In genomic region chr1:152112885-152113432, GRCh38 we compare ENCODE assay signal across 18 cellular contexts. TPM values are rescaled to one million over a fixed set of nuclear protein-coding genes. Genes with fewer than 3 reads are reported as not detected.
DNase-seq lines count a peak whose midpoint lies in the region; ATAC-seq, FAIRE-seq and TF ChIP-seq lines count a peak whose summit lies in the region.
"Had no signal": no experiment of that assay in that cellular context is flagged by ENCODE, and none has a peak within 500 bp of the region (broad histone marks: within the 10 kb centered on the region; RNA-seq: fewer than 3 reads in every experiment).

No MANE protein-coding gene starts in this region.

- H3K27ac Mint-ChIP-seq in stimulated activated memory B cell treated with anti-CD40 and anti-IgM and Interleukin-4, amounts not matched to agents 10 μg/mL and 1 μg/mL and 100 μg/mL, for 72 hours: no peak overlapping the region
- H3K27ac Mint-ChIP-seq: activated CD8-positive, alpha-beta memory T cell treated with anti-CD3 and anti-CD28 coated beads, Interleukin-2, amount 10 ng/mL, durations not matched to agents 7 days and 5 days; stimulated activated effector memory CD8-positive, alpha-beta T cell treated with anti-CD3 and anti-CD28 coated beads, Interleukin-12 subunit alpha, Interleukin-12 subunit beta, amount 100 ng/mL, for 72 hours; T-helper 1 cell treated with Interleukin-12 subunit alpha and Interleukin-12 subunit beta and Interleukin-4 antibody, amounts not matched to agents 30 μg/mL and 1 μg/mL, for 36 hours had no signal

- peak overlapping the region; percentile 73 for H3K4me3 ChIP-seq in GM23248
- peak overlapping the region; percentile 76 for H3K4me3 ChIP-seq in SK-N-MC
- peak overlapping the region in 1 of 2 donors; percentile 29 for H3K4me3 ChIP-seq in kidney (ENCODE audit: low read length in 2 of 2)
- H3K4me3 ChIP-seq in urinary bladder (ENCODE audit: low read depth, low read length): peak overlapping the region; percentile 6

- H3K4me1 ChIP-seq in GM23248 (ENCODE audit: insufficient read depth) (peaks cover 13% of the 10 kb centered on the region; the same call in 1 of the 2 replicates), kidney (ENCODE audit: control insufficient read depth in 1 of 2, insufficient read depth in 1 of 2, low read depth in 1 of 2, low read length in 2 of 2) (peaks cover 0 to 18% of the 10 kb centered on the region in 2 donors), urinary bladder (ENCODE audit: insufficient read depth) (no peaks in the 10 kb centered on the region)

- no peaks in the 10 kb centered on the region for H3K9me2 ChIP-seq in GM23248 (ENCODE audit: insufficient read depth)

- no peak for TF ChIP-seq CTCF in kidney (IDR thresholded peaks at IDR 0.05; ENCODE audit: borderline replicate concordance, extremely low read depth, insufficient read depth)

- H2AFZ ChIP-seq in GM23248: peak overlapping the region; percentile 83

- H3K27ac ChIP-seq in GM23248 (no peak overlapping the region), SK-N-MC (no peak overlapping the region), kidney (ENCODE audit: low read depth in 2 of 2, low read length in 2 of 2) (no peak overlapping the region), urinary bladder (ENCODE audit: low read depth) (no peak overlapping the region)
- H3K27ac ChIP-seq: coronary artery, lower lobe of right lung had no signal

- H3K9me3 Mint-ChIP-seq in stimulated activated memory B cell treated with anti-CD40 and anti-IgM and Interleukin-4, amounts not matched to agents 10 μg/mL and 1 μg/mL and 100 μg/mL, for 72 hours: no peaks in the 10 kb centered on the region
- H3K9me3 Mint-ChIP-seq: stimulated activated effector memory CD8-positive, alpha-beta T cell treated with anti-CD3 and anti-CD28 coated beads, Interleukin-12 subunit alpha, Interleukin-12 subunit beta, amount 100 ng/mL, for 72 hours; T-helper 1 cell treated with Interleukin-12 subunit alpha and Interleukin-12 subunit beta and Interleukin-4 antibody, amounts not matched to agents 30 μg/mL and 1 μg/mL, for 36 hours had no signal

- H3F3A ChIP-seq in GM23248 (ENCODE audit: insufficient read depth): peaks cover 4% of the 10 kb centered on the region

- no peaks in the 10 kb centered on the region for H3K79me2 ChIP-seq in GM23248 (ENCODE audit: insufficient read depth)

- WGBS in GM23248 (ENCODE audit: low coverage in 1 of 2, low lambda C conversion rate in 2 of 2, missing lambda C conversion rate in 2 of 2), 2 experiments: 25% methylated on average over 13 of the region's 13 CpGs
- 21% methylated on average over 13 of the region's 13 CpGs for WGBS in urinary bladder

- H3K4me3 Mint-ChIP-seq in stimulated activated memory B cell treated with anti-CD40 and anti-IgM and Interleukin-4, amounts not matched to agents 10 μg/mL and 1 μg/mL and 100 μg/mL, for 72 hours: no peak overlapping the region
- H3K4me3 Mint-ChIP-seq: activated CD8-positive, alpha-beta memory T cell treated with anti-CD3 and anti-CD28 coated beads, Interleukin-2, amount 10 ng/mL, durations not matched to agents 7 days and 5 days; stimulated activated effector memory CD8-positive, alpha-beta T cell treated with anti-CD3 and anti-CD28 coated beads, Interleukin-12 subunit alpha, Interleukin-12 subunit beta, amount 100 ng/mL, for 72 hours; T-helper 1 cell treated with Interleukin-12 subunit alpha and Interleukin-12 subunit beta and Interleukin-4 antibody, amounts not matched to agents 30 μg/mL and 1 μg/mL, for 36 hours had no signal

- intact Hi-C loops in kidney (cut with DNase I): no loop called here

- no peak overlapping the region for H3K9ac ChIP-seq in GM23248
- H3K9ac ChIP-seq in SK-N-MC (ENCODE audit: insufficient read length): no peak overlapping the region
- no peak overlapping the region for H3K9ac ChIP-seq in kidney (ENCODE audit: low read length in 2 of 2)

- no peak for ATAC-seq in stimulated activated memory B cell treated with anti-CD40 and anti-IgM and Interleukin-4, amounts not matched to agents 10 μg/mL and 1 μg/mL and 100 μg/mL, for 72 hours
- ATAC-seq: activated CD8-positive, alpha-beta memory T cell treated with anti-CD3 and anti-CD28 coated beads, Interleukin-2, amount 10 ng/mL, durations not matched to agents 7 days and 5 days; lower lobe of right lung; sciatic nerve; stimulated activated effector memory CD8-positive, alpha-beta T cell treated with anti-CD3 and anti-CD28 coated beads, Interleukin-12 subunit alpha, Interleukin-12 subunit beta, amount 100 ng/mL, for 72 hours had no signal

- in situ Hi-C loops in GM23248 (cut with MboI): no loop called here

- peak overlapping the region; percentile 99 for H3K4me2 ChIP-seq in GM23248 (ENCODE audit: unreplicated experiment)

- H3K27me3 Mint-ChIP-seq in stimulated activated memory B cell treated with anti-CD40 and anti-IgM and Interleukin-4, amounts not matched to agents 10 μg/mL and 1 μg/mL and 100 μg/mL, for 72 hours: peaks cover 10% of the 10 kb centered on the region

- no peaks in the 10 kb centered on the region for H3K36me3 ChIP-seq in GM23248 (ENCODE audit: low read depth)
- no peaks in the 10 kb centered on the region for H3K36me3 ChIP-seq in SK-N-MC (ENCODE audit: insufficient read depth, low read length)
- no peaks in the 10 kb centered on the region for H3K36me3 ChIP-seq in kidney (ENCODE audit: control insufficient read depth in 1 of 2, insufficient read depth in 2 of 2, low read length in 2 of 2)
- no peaks in the 10 kb centered on the region for H3K36me3 ChIP-seq in urinary bladder (ENCODE audit: insufficient read depth)
- H3K36me3 ChIP-seq: lower lobe of right lung had no signal

- no peak for FAIRE-seq in kidney (lab: Jason Lieb, UNC)

- DNase-seq in GM23248 (peak; percentile 28), SK-N-MC (ENCODE audit: low read depth, low spot score) (no peak), kidney (peak; percentile 60), NCI-H69 (lab: John Stamatoyannopoulos, UW) (no peak)
- DNase-seq in activated naive CD4-positive, alpha-beta T cell (lab: John Stamatoyannopoulos, UW): no peak
- DNase-seq: activated CD4-positive, CD25-positive, alpha-beta regulatory T cell; activated CD8-positive, alpha-beta memory T cell treated with anti-CD3 and anti-CD28 coated beads, Interleukin-2, amount 10 ng/mL, durations not matched to agents 7 days and 5 days; activated gamma-delta T cell treated with Interleukin-2 at 50 U/mL for 16 hours; lower lobe of right lung; NCI-H2029 treated with DMSO at 0.1 percent for 48 hours; NCI-H526 treated with DMSO at 0.1 percent for 48 hours had no signal

- H3K4me1 Mint-ChIP-seq in stimulated activated memory B cell treated with anti-CD40 and anti-IgM and Interleukin-4, amounts not matched to agents 10 μg/mL and 1 μg/mL and 100 μg/mL, for 72 hours: no peaks in the 10 kb centered on the region
- H3K4me1 Mint-ChIP-seq: activated CD8-positive, alpha-beta memory T cell treated with anti-CD3 and anti-CD28 coated beads, Interleukin-2, amount 10 ng/mL, durations not matched to agents 7 days and 5 days; stimulated activated effector memory CD8-positive, alpha-beta T cell treated with anti-CD3 and anti-CD28 coated beads, Interleukin-12 subunit alpha, Interleukin-12 subunit beta, amount 100 ng/mL, for 72 hours had no signal

- H3K36me3 Mint-ChIP-seq in stimulated activated memory B cell treated with anti-CD40 and anti-IgM and Interleukin-4, amounts not matched to agents 10 μg/mL and 1 μg/mL and 100 μg/mL, for 72 hours: no peaks in the 10 kb centered on the region
- H3K36me3 Mint-ChIP-seq: stimulated activated effector memory CD8-positive, alpha-beta T cell treated with anti-CD3 and anti-CD28 coated beads, Interleukin-12 subunit alpha, Interleukin-12 subunit beta, amount 100 ng/mL, for 72 hours had no signal

- no peaks in the 10 kb centered on the region for H3K9me3 ChIP-seq in GM23248 (ENCODE audit: low read depth)
- H3K9me3 ChIP-seq in SK-N-MC (ENCODE audit: low read depth, low read length): peaks cover 3% of the 10 kb centered on the region; the same call in 1 of the 2 replicates
- H3K9me3 ChIP-seq in kidney (ENCODE audit: control insufficient read depth in 1 of 2, low read length in 2 of 2): peaks cover 0 to 3% of the 10 kb centered on the region in 2 donors

- peaks cover 59% of the 10 kb centered on the region for H3K27me3 ChIP-seq in GM23248 (replicated peaks; ENCODE audit: insufficient read depth)

- no peaks in the 10 kb centered on the region for H4K20me1 ChIP-seq in GM23248 (ENCODE audit: insufficient read depth)

RNA-seq across cellular contexts. Expression of gene TCHH, which starts 2.3 kb away (rescaled TPM):
- total RNA-seq in GM23248 (2014; rRNA removed; shearing (Covaris generic)): 0.22 TPM in 1 of 2 replicates, not detected in the other
- polyA plus RNA-seq in GM23248 (2016; fragmentation: Nextera tagmentation; extraction: Ambion mirVana) (0.08 and 0.11 TPM in 2 replicates), kidney (ENCODE audit: insufficient read depth, low read depth, low replicate concordance) (not detected), urinary bladder (0.11 TPM)
- total RNA-seq in kidney (0.13 TPM), urinary bladder (not detected)
- total RNA-seq: M059J had no signal

RNA-seq across cellular contexts. Expression of gene TCHHL1, which starts 24.1 kb away (rescaled TPM):
- total RNA-seq in GM23248 (2014; rRNA removed; shearing (Covaris generic)): not detected in 2 replicates
- not detected in 2 replicates for polyA plus RNA-seq in GM23248 (2016; fragmentation: Nextera tagmentation; extraction: Ambion mirVana)
- total RNA-seq in kidney: not detected
- not detected for polyA plus RNA-seq in kidney (ENCODE audit: insufficient read depth, low read depth, low replicate concordance)
- not detected for total RNA-seq in urinary bladder
- not detected for polyA plus RNA-seq in urinary bladder
- total RNA-seq: activated CD8-positive, alpha-beta memory T cell treated with anti-CD3 and anti-CD28 coated beads, Interleukin-2, amount 10 ng/mL, durations not matched to agents 7 days and 5 days; lower lobe of right lung; M059J; sciatic nerve had no signal

RNA-seq across cellular contexts. Expression of gene RPTN, which starts 46.1 kb away (rescaled TPM):
- not detected in 2 replicates for total RNA-seq in GM23248 (2014; rRNA removed; shearing (Covaris generic))
- polyA plus RNA-seq in GM23248 (2016; fragmentation: Nextera tagmentation; extraction: Ambion mirVana): 0.05 TPM in 1 of 2 replicates, not detected in the other
- not detected for total RNA-seq in kidney
- not detected for polyA plus RNA-seq in kidney (ENCODE audit: insufficient read depth, low read depth, low replicate concordance)
- total RNA-seq in urinary bladder: not detected
- polyA plus RNA-seq in urinary bladder: not detected
- total RNA-seq: activated CD8-positive, alpha-beta memory T cell treated with anti-CD3 and anti-CD28 coated beads, Interleukin-2, amount 10 ng/mL, durations not matched to agents 7 days and 5 days; lower lobe of right lung; M059J; sciatic nerve had no signal

Comparison
In these comparisons a context has a peak if more than half of its experiments do, and no peak if none do; other contexts are left out.
1. DNase-seq: peak in GM23248 (single experiment) and kidney (single experiment); none in SK-N-MC (single experiment), activated naive CD4-positive, alpha-beta T cell (0 of 4) and NCI-H69 (single experiment).